In the genomic region with DNA sequence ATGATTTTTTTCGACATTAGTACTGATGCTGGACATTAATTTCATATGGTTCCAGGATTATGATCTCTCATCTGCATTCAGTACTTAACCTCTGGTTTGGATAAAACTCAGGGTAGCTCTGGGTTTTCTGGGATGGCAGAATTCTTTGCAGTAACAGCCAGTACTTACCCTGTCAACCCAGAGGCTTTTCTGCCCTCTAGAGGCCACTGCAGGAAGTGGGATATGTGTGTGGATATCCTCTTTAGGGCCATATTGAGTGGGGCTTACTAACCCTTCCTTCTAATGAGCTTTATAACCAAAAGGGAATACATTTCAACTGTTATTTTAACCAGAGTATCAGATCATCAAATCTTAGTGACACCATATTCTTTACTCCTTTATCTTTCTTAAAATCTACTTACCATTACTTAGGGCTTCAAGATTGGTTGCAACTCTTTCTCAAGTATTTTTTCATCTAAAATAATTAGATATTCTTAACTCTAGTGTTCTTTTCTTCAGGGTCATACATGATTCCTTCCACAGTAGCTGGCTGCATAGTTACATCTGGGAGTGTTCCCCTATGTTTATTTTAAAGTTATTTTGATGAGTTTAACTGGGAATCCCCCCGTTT, we compare ENCODE assay signal across 9 cellular contexts.
A peak's percentile ranks its signal among the peaks of the same experiment; 100 is the strongest.
DNase-seq lines count a peak whose midpoint lies in the region; ATAC-seq and TF ChIP-seq lines count a peak whose summit lies in the region.
"Had no signal": no experiment of that assay in that cellular context is flagged by ENCODE, and none has a peak within 500 bp of the region (broad histone marks: within the 10 kb centered on the region; RNA-seq: fewer than 3 reads in every experiment).

No MANE protein-coding gene starts in this region.

- no peak overlapping the region for H3K4me2 ChIP-seq in KMS-11

- DNase-seq in SIG-M5 treated with dmso at 0.1 percent for 504 hours (lab: John Stamatoyannopoulos, UW; ENCODE audit: unreplicated experiment), result peak; percentile 8
- DNase-seq in SIG-M5 (lab: John Stamatoyannopoulos, UW), result no peak
- DNase-seq in RKO (ENCODE audit: low spot score), result peak; percentile 62
- peak in 32 of 42 donors; percentile 9 to 69 (median 36) for DNase-seq in head of caudate nucleus
- DNase-seq: activated B cell treated with CpG ODN at 0.5 μM for 24 hours had no signal

- peak; percentile 64 for TF ChIP-seq CTCF in KMS-11 (conservative IDR thresholded peaks at IDR 0.05; ENCODE audit: low read depth, low read length)

- H2AFZ ChIP-seq in KMS-11 (ENCODE audit: low read depth), result no peak overlapping the region

- H3K27me3 ChIP-seq in KMS-11 (ENCODE audit: insufficient read depth, low read depth), result no peaks in the 10 kb centered on the region

- ATAC-seq in esophagus mucosa (no peak), HG03439 (IDR thresholded peaks at IDR 0.05; ENCODE audit: unreplicated experiment) (no peak), GM21360 (IDR thresholded peaks at IDR 0.05; ENCODE audit: unreplicated experiment) (no peak)

- no peaks in the 10 kb centered on the region for H3K36me3 ChIP-seq in KMS-11 (ENCODE audit: insufficient read depth)

- no peak overlapping the region for H3K27ac ChIP-seq in KMS-11

- no peaks in the 10 kb centered on the region for H3K79me2 ChIP-seq in KMS-11 (ENCODE audit: insufficient read depth, low read depth)

- H3K4me1 ChIP-seq in KMS-11 (ENCODE audit: low read depth, poor library complexity, severe bottlenecking), result no peaks in the 10 kb centered on the region

- no peak overlapping the region for H3K9ac ChIP-seq in KMS-11

- H3K4me3 ChIP-seq in KMS-11 (IDR thresholded peaks at IDR 0.05; ENCODE audit: insufficient read depth, low read depth, low read length), result no peak overlapping the region

- intact Hi-C loops in head of caudate nucleus (cut with DNase I), result no loop called here

- no peaks in the 10 kb centered on the region for H4K20me1 ChIP-seq in KMS-11 (ENCODE audit: insufficient read depth)
